Comparison of ENCODE assay signal across 14 cellular contexts in the genomic region with DNA sequence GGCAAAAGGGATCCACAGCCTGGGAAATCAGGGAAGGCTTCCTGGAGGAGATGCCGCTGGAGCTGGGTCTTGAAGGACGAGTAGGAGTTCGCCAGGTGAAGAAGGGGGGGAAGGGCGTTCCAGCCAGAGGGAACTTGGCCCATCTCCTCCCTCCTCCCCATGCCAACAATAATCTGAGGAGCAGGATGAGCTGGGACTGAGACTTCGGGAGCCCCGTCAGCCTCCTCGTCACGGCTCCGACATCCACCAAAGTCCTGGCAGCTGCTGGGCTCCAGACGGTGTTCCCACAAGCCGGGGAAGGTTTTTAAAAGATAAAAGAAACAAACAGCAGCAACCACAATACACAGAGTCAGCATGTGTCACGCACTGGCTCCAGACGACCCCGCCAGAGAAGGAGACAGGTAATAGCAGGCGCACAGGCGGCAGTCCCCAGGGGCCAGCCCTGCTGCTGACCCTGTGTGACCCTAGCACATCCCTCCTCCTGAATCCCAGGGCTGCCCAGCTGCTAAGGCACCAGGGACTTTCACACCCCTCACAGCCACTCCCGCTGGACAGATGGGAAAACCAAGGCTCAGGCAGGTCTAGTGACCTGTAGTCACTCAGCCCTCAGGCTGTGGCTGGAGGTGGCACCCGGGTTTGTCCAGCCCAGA. TPM values are rescaled to one million over a fixed set of nuclear protein-coding genes. Genes with fewer than 3 reads are reported as not detected.
DNase-seq lines count a peak whose midpoint lies in the region; ATAC-seq and TF ChIP-seq lines count a peak whose summit lies in the region.
"Had no signal": no experiment of that assay in that cellular context is flagged by ENCODE, and none has a peak within 500 bp of the region (broad histone marks: within the 10 kb centered on the region; RNA-seq: fewer than 3 reads in every experiment).

No MANE protein-coding gene starts in this region.

- H4K20me1 ChIP-seq in PC-9 (ENCODE audit: insufficient read depth): no peaks in the 10 kb centered on the region
- H4K20me1 ChIP-seq in osteoblast (ENCODE audit: insufficient read depth, low read length): peaks cover 18% of the 10 kb centered on the region

- no peaks in the 10 kb centered on the region for H3K27me3 ChIP-seq in Caco-2 (replicated peaks; ENCODE audit: control insufficient read depth, insufficient read depth, low read length)
- no peaks in the 10 kb centered on the region for H3K27me3 ChIP-seq in PC-9 (ENCODE audit: insufficient read depth, low read depth)
- no peaks in the 10 kb centered on the region for H3K27me3 ChIP-seq in endodermal cell (ENCODE audit: control insufficient read depth, insufficient read depth, low read length, poor library complexity, severe bottlenecking)
- no peaks in the 10 kb centered on the region for H3K27me3 ChIP-seq in osteoblast (ENCODE audit: insufficient read depth, low read length)
- H3K27me3 ChIP-seq: body of pancreas had no signal

- CTCF ChIA-PET in Caco-2 (lab: Charles Lee): no interaction called here
- CTCF ChIA-PET in PC-9 (lab: Charles Lee): interaction anchor here (0.6 kb wide), 1 partner anchor 99 kb away, joined by 3 read pairs; no protein-coding TSS in a partner anchor
- CTCF ChIA-PET in Calu3 (lab: Charles Lee): no interaction called here

- H3K9me3 ChIP-seq in Caco-2 (no peaks in the 10 kb centered on the region), PC-9 (ENCODE audit: insufficient read depth, low read depth) (no peaks in the 10 kb centered on the region), endodermal cell (ENCODE audit: control insufficient read depth, low read length) (no peaks in the 10 kb centered on the region), osteoblast (ENCODE audit: low read depth, low read length) (no peaks in the 10 kb centered on the region)
- H3K9me3 ChIP-seq: body of pancreas had no signal

- BruUV-seq in Caco-2 (replicated peaks; lab: Mats Ljungman, UMichigan): no TSS peak
- no TSS peak for BruUV-seq in PC-9 (replicated peaks; lab: Mats Ljungman, UMichigan)
- no TSS peak for BruUV-seq in Calu3 (replicated peaks; lab: Mats Ljungman, UMichigan)

- H3K36me3 Mint-ChIP-seq in Caco-2 (ENCODE audit: insufficient read depth, unreplicated experiment): no peaks in the 10 kb centered on the region
- peaks cover 13% of the 10 kb centered on the region for H3K36me3 Mint-ChIP-seq in endodermal cell (ENCODE audit: low read depth)
- H3K36me3 Mint-ChIP-seq in Calu3 (ENCODE audit: insufficient read depth, unreplicated experiment): peaks cover 48% of the 10 kb centered on the region

- H3K27ac Mint-ChIP-seq in Caco-2 (ENCODE audit: unreplicated experiment) (peak overlapping the region; percentile 91), endodermal cell (peak overlapping the region; percentile 83), Calu3 (ENCODE audit: unreplicated experiment) (no peak overlapping the region)

- intact Hi-C loops in Caco-2 (cut with micrococcal nuclease; ENCODE audit: unreplicated experiment) (no loop called here), PC-9 (cut with micrococcal nuclease; ENCODE audit: unreplicated experiment) (no loop called here), Calu3 (cut with micrococcal nuclease; ENCODE audit: unreplicated experiment) (no loop called here)

- no peak overlapping the region for H3K4me3 ChIP-seq in Caco-2 (ENCODE audit: low read depth, low read length)
- H3K4me3 ChIP-seq in PC-9: no peak overlapping the region
- H3K4me3 ChIP-seq in endodermal cell (ENCODE audit: low read length): no peak overlapping the region
- peak overlapping the region; percentile 25 for H3K4me3 ChIP-seq in osteoblast (ENCODE audit: insufficient read depth, low read length)
- H3K4me3 ChIP-seq: body of pancreas had no signal

- H3K36me3 ChIP-seq in Caco-2 (ENCODE audit: control insufficient read depth, insufficient read depth, low read length) (no peaks in the 10 kb centered on the region; the same call in 1 of the 2 replicates), PC-9 (ENCODE audit: low read depth) (no peaks in the 10 kb centered on the region), endodermal cell (ENCODE audit: control insufficient read depth, insufficient read depth, low read length) (peaks cover 11% of the 10 kb centered on the region), osteoblast (ENCODE audit: insufficient read depth, low read length) (peaks cover 19% of the 10 kb centered on the region)

- no peak overlapping the region for H2AFZ ChIP-seq in PC-9
- no peak overlapping the region for H2AFZ ChIP-seq in osteoblast (ENCODE audit: low read length)

- no peaks in the 10 kb centered on the region for H3K9me2 ChIP-seq in PC-9 (ENCODE audit: insufficient read depth)

- TF ChIP-seq CTCF in Caco-2 (IDR thresholded peaks at IDR 0.05; ENCODE audit: insufficient read depth in 1 of 2, low read depth in 1 of 2, low read length in 1 of 2, severe bottlenecking in 1 of 2, unreplicated experiment in 1 of 2) (no peak), PC-9 (conservative IDR thresholded peaks at IDR 0.05) (no peak), endodermal cell (conservative IDR thresholded peaks at IDR 0.05) (no peak), osteoblast (IDR thresholded peaks at IDR 0.05; ENCODE audit: extremely low read depth, low read depth, low read length) (no peak), Calu3 (IDR thresholded peaks at IDR 0.05; ENCODE audit: unreplicated experiment) (no peak)

- H3K27me3 Mint-ChIP-seq in Caco-2 (ENCODE audit: insufficient read depth, unreplicated experiment) (no peaks in the 10 kb centered on the region), endodermal cell (ENCODE audit: insufficient read depth) (no peaks in the 10 kb centered on the region), Calu3 (ENCODE audit: unreplicated experiment) (no peaks in the 10 kb centered on the region)
- H3K27me3 Mint-ChIP-seq: CD4-positive, alpha-beta memory T cell had no signal

- H3K4me1 Mint-ChIP-seq in Caco-2 (ENCODE audit: low read depth, unreplicated experiment) (peaks cover 17% of the 10 kb centered on the region), endodermal cell (peaks cover 39% of the 10 kb centered on the region), Calu3 (ENCODE audit: low read depth, unreplicated experiment) (peaks cover 10% of the 10 kb centered on the region)

- peaks cover 19% of the 10 kb centered on the region for H3K4me1 ChIP-seq in Caco-2
- peaks cover 20% of the 10 kb centered on the region for H3K4me1 ChIP-seq in PC-9 (replicated peaks; ENCODE audit: insufficient read depth)
- peaks cover 37% of the 10 kb centered on the region for H3K4me1 ChIP-seq in endodermal cell (ENCODE audit: control insufficient read depth, insufficient read depth, low read length)
- peaks cover 21% of the 10 kb centered on the region for H3K4me1 ChIP-seq in osteoblast (ENCODE audit: insufficient read depth, low read length)
- H3K4me1 ChIP-seq: body of pancreas had no signal

- H3K4me3 Mint-ChIP-seq in Caco-2 (ENCODE audit: unreplicated experiment) (no peak overlapping the region), endodermal cell (no peak overlapping the region), Calu3 (ENCODE audit: low read depth, unreplicated experiment) (no peak overlapping the region)
- H3K4me3 Mint-ChIP-seq: CD4-positive, alpha-beta memory T cell had no signal

- peak overlapping the region; percentile 54 for H3K9ac ChIP-seq in endodermal cell (ENCODE audit: extremely low read depth, low read length, poor library complexity, severe bottlenecking)

- H3K4me2 ChIP-seq in PC-9: peak overlapping the region; percentile 48
- peak overlapping the region; percentile 69 for H3K4me2 ChIP-seq in osteoblast (ENCODE audit: insufficient read depth, low read length)

- no peak for ATAC-seq in GM21576 (IDR thresholded peaks at IDR 0.05; ENCODE audit: unreplicated experiment)
- ATAC-seq: body of pancreas had no signal

- WGBS in endodermal cell (ENCODE audit: insufficient coverage in 1 of 2, insufficient read length in 1 of 2), 2 experiments: 65 to 76% methylated on average over 8 to 17 of the region's 18 CpGs

- H3K9me3 Mint-ChIP-seq in Caco-2 (ENCODE audit: unreplicated experiment) (no peaks in the 10 kb centered on the region), endodermal cell (no peaks in the 10 kb centered on the region), Calu3 (ENCODE audit: low read depth, unreplicated experiment) (no peaks in the 10 kb centered on the region)
- H3K9me3 Mint-ChIP-seq: CD4-positive, alpha-beta memory T cell had no signal

- H3K79me2 ChIP-seq in PC-9 (ENCODE audit: low read depth) (no peaks in the 10 kb centered on the region), osteoblast (ENCODE audit: insufficient read depth, low read length) (no peaks in the 10 kb centered on the region)

- peaks cover 13% of the 10 kb centered on the region; the same call in 1 of the 2 replicates for H3F3A ChIP-seq in PC-9 (ENCODE audit: insufficient read depth, low read depth)

- POLR2A ChIA-PET in Caco-2 (lab: Charles Lee) (no interaction called here), PC-9 (lab: Charles Lee; ENCODE audit: unreplicated experiment) (no interaction called here)

- H3K27ac ChIP-seq in PC-9: peak overlapping the region; percentile 66
- H3K27ac ChIP-seq in endodermal cell (ENCODE audit: low read depth, low read length): peak overlapping the region; percentile 54
- peak overlapping the region; percentile 100 for H3K27ac ChIP-seq in osteoblast (ENCODE audit: low read depth, low read length)
- H3K27ac ChIP-seq: body of pancreas had no signal

- DNase-seq in Caco-2: no peak
- no peak for DNase-seq in PC-9
- DNase-seq in endodermal cell: peak; percentile 78
- peak; percentile 97 for DNase-seq in osteoblast (ENCODE audit: insufficient read length, low spot score, missing footprints)
- no peak for DNase-seq in Calu3
- DNase-seq in NCI-H1694 treated with DMSO at 0.1 percent for 48 hours (lab: John Stamatoyannopoulos, UW): no peak
- no peak for DNase-seq in effector CD8-positive, alpha-beta T cell (lab: John Stamatoyannopoulos, UW)
- DNase-seq: activated T-cell treated with anti-CD3 and anti-CD28 coated beads for 4 hours; body of pancreas; CD4-positive, alpha-beta memory T cell; kidney; NCI-H1436 treated with DMSO at 0.1 percent for 48 hours; stimulated activated CD4-positive, alpha-beta T cell treated with anti-CD3 and anti-CD28 coated beads, Interleukin-2, amount 100 ng/mL, for 48 hours had no signal

RNA-seq across cellular contexts. Expression of gene NUP50, which starts 37.3 kb away (rescaled TPM):
- total RNA-seq in Caco-2 (2022) (122 and 128 TPM in 2 replicates), PC-9 (2021) (84.0 and 118 TPM in 2 replicates), endodermal cell (100 to 1,000 TPM; 101 to 115 TPM), osteoblast (34.8 and 54.3 TPM in 2 replicates), Calu3 (2022) (107 and 115 TPM in 2 replicates)
- polyA plus RNA-seq in endodermal cell (2013, experiment 1 of 2): 55.1 TPM
- 52.5 TPM for polyA plus RNA-seq in endodermal cell (2013, experiment 2 of 2)

RNA-seq across cellular contexts. Expression of gene KIAA0930, which starts 39.7 kb away (rescaled TPM):
- 34.7 and 38.8 TPM in 2 replicates for total RNA-seq in Caco-2 (2022)
- total RNA-seq in PC-9 (2021): 55.5 and 62.6 TPM in 2 replicates
- 10 to 100 TPM; 36.2 to 47.8 TPM for total RNA-seq in endodermal cell
- polyA plus RNA-seq in endodermal cell (2013, experiment 1 of 2): 38.3 TPM
- 36.4 TPM for polyA plus RNA-seq in endodermal cell (2013, experiment 2 of 2)
- total RNA-seq in osteoblast: 31.8 and 43.4 TPM in 2 replicates
- total RNA-seq in Calu3 (2022): 56.8 and 83.2 TPM in 2 replicates

Comparison
In these comparisons a context has a peak if more than half of its experiments do, and no peak if none do; other contexts are left out.
1. DNase-seq: peak in endodermal cell (single experiment) and osteoblast (single experiment); none in Caco-2 (0 of 2), PC-9 (0 of 2), Calu3 (single experiment), NCI-H1694 treated with DMSO at 0.1 percent for 48 hours (single experiment) and effector CD8-positive, alpha-beta T cell (single experiment).
2. Peak in every context shown above with its lines, with median percentiles within 50 percentile points of each other: H3K27ac ChIP-seq.